In the genomic region with DNA sequence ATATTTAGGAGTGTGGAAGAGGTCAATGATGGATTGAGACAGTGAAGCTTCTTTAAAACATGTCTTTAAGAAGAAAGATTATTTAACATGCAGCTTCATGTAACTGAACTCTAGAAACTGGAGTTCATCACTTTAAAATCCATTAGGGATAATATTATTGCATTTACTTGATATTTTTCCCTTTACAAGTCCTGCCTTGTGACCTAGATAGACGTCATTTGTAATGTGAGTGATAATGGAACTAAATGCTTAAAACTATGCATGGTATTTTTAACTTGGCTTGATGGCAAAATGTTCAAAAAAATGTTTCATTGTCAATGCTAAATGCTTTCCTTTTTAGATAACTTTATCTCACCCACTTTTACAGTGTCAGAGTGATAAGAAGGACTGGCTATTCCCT, we compare ENCODE assay signal across 26 cellular contexts.
DNase-seq lines count a peak whose midpoint lies in the region; ATAC-seq, FAIRE-seq and TF ChIP-seq lines count a peak whose summit lies in the region.
"Had no signal": no experiment of that assay in that cellular context is flagged by ENCODE, and none has a peak within 500 bp of the region (broad histone marks: within the 10 kb centered on the region; RNA-seq: fewer than 3 reads in every experiment).

No MANE protein-coding gene starts in this region.

- H3K9me2 ChIP-seq in GM23248 (ENCODE audit: insufficient read depth) (no peaks in the 10 kb centered on the region), PC-3 (replicated peaks; ENCODE audit: low read length) (no peaks in the 10 kb centered on the region)

- no peak overlapping the region for H3K4me3 ChIP-seq in GM23248
- H3K4me3 ChIP-seq in body of pancreas: no peak overlapping the region
- no peak overlapping the region for H3K4me3 ChIP-seq in fibroblast of pulmonary artery (replicated peaks; ENCODE audit: low read depth, low read length)
- H3K4me3 ChIP-seq in retinal pigment epithelial cell (ENCODE audit: low read length): no peak overlapping the region
- H3K4me3 ChIP-seq in HepG2 (replicated peaks in 1 of 3; ENCODE audit: insufficient read depth in 1 of 3, low read depth in 2 of 3, low read length in 3 of 3): no peak overlapping the region
- H3K4me3 ChIP-seq in PC-3 (ENCODE audit: low read length): no peak overlapping the region
- H3K4me3 ChIP-seq: A549, GM12878, K562, PC-9, SJSA1 had no signal

- H3K27ac ChIP-seq in GM23248 (no peak overlapping the region), body of pancreas (no peak overlapping the region), HepG2 (ENCODE audit: extremely low read length, insufficient read depth, low read length) (no peak overlapping the region), PC-3 (ENCODE audit: low read length) (no peak overlapping the region)
- H3K27ac ChIP-seq: A549, C4-2B, PC-9, SJSA1 had no signal

- TF ChIP-seq EP300 in HepG2 (IDR thresholded peaks at IDR 0.05; ENCODE audit: low read depth in 2 of 2, low read length in 2 of 2) (no peak), HepG2 (CRISPR knock-in tag; IDR thresholded peaks at IDR 0.05; ENCODE audit: borderline replicate concordance) (no peak)

- no peak for TF ChIP-seq RAD21 in HepG2 (CRISPR knock-in tag; IDR thresholded peaks at IDR 0.05)

- H3K4me1 ChIP-seq in GM23248 (ENCODE audit: insufficient read depth) (no peaks in the 10 kb centered on the region), body of pancreas (no peaks in the 10 kb centered on the region), HepG2 (ENCODE audit: insufficient read depth, low read length) (no peaks in the 10 kb centered on the region), PC-3 (ENCODE audit: insufficient read depth, low read length) (no peaks in the 10 kb centered on the region)
- H3K4me1 ChIP-seq: A549, Caco-2, SJSA1 had no signal

- no peak overlapping the region for H3K9ac ChIP-seq in GM23248
- no peak overlapping the region for H3K9ac ChIP-seq in HepG2 (ENCODE audit: insufficient read depth, low read depth, low read length)
- no peak overlapping the region for H3K9ac ChIP-seq in PC-3 (ENCODE audit: low read length)

- H2AFZ ChIP-seq in GM23248 (no peak overlapping the region), HepG2 (ENCODE audit: low read length) (no peak overlapping the region), PC-3 (ENCODE audit: low read length) (no peak overlapping the region)
- H2AFZ ChIP-seq: PC-9 had no signal

- no peaks in the 10 kb centered on the region for H3K9me3 ChIP-seq in GM23248 (ENCODE audit: low read depth)
- H3K9me3 ChIP-seq in body of pancreas: no peaks in the 10 kb centered on the region
- peaks cover 6% of the 10 kb centered on the region; the same call in 1 of the 2 replicates for H3K9me3 ChIP-seq in HepG2 (ENCODE audit: low read length)
- no peaks in the 10 kb centered on the region for H3K9me3 ChIP-seq in PC-3 (ENCODE audit: low read length)
- H3K9me3 ChIP-seq: A549, Caco-2, SJSA1 had no signal

- H4K20me1 ChIP-seq in GM23248 (ENCODE audit: insufficient read depth) (no peaks in the 10 kb centered on the region), HepG2 (ENCODE audit: insufficient read depth, low read length) (no peaks in the 10 kb centered on the region), PC-3 (ENCODE audit: low read length) (no peaks in the 10 kb centered on the region)

- H3K36me3 ChIP-seq in GM23248 (ENCODE audit: low read depth): no peaks in the 10 kb centered on the region
- no peaks in the 10 kb centered on the region for H3K36me3 ChIP-seq in body of pancreas (replicated peaks in 1 of 2; ENCODE audit: insufficient read depth in 1 of 2, low read depth in 2 of 2)
- H3K36me3 ChIP-seq in HepG2 (replicated peaks in 1 of 2; ENCODE audit: control insufficient read depth in 1 of 2, insufficient read depth in 2 of 2, low read length in 2 of 2): no peaks in the 10 kb centered on the region
- no peaks in the 10 kb centered on the region for H3K36me3 ChIP-seq in PC-3 (ENCODE audit: low read depth, low read length)
- H3K36me3 ChIP-seq: SJSA1 had no signal

- CTCF ChIA-PET in HepG2 (lab: Yijun Ruan, JAX; ENCODE audit: low intra/inter-chr PET ratio, low total read pairs): no interaction called here
- CTCF ChIA-PET in PC-3 (lab: Charles Lee): no interaction called here

- H3K79me2 ChIP-seq in GM23248 (ENCODE audit: insufficient read depth): no peaks in the 10 kb centered on the region
- H3K79me2 ChIP-seq in HepG2 (ENCODE audit: insufficient read depth, low read length): no peaks in the 10 kb centered on the region
- H3K79me2 ChIP-seq in PC-3 (ENCODE audit: low read length): no peaks in the 10 kb centered on the region

- DNase-seq in GM23248 (peak; percentile 9), body of pancreas (no peak), fibroblast of pulmonary artery (ENCODE audit: low read depth) (peak; percentile 11), retinal pigment epithelial cell (ENCODE audit: low read depth) (peak; percentile 76), HepG2 (ENCODE audit: low spot score) (no peak), PC-3 (no peak), UCSD-AML1 (lab: John Stamatoyannopoulos, UW; ENCODE audit: unreplicated experiment) (no peak)
- DNase-seq: Caco-2; CD8-positive, alpha-beta T cell; EL; GDM1; Kasumi-1; NCI-H1092 treated with DMSO at 0.1 percent for 48 hours; NCI-H1436 treated with DMSO at 0.1 percent for 48 hours; NCI-H187 treated with DMSO at 0.1 percent for 48 hours; NCI-H446; NCI-H524 treated with DMSO at 0.1 percent for 48 hours; NCI-H774; PC-9 had no signal

- H3K27me3 ChIP-seq in GM23248 (replicated peaks; ENCODE audit: insufficient read depth): no peaks in the 10 kb centered on the region
- H3K27me3 ChIP-seq in body of pancreas: no peaks in the 10 kb centered on the region
- no peaks in the 10 kb centered on the region for H3K27me3 ChIP-seq in HepG2 (ENCODE audit: control insufficient read depth in 1 of 2, insufficient read depth in 2 of 2, low read length in 2 of 2)
- H3K27me3 ChIP-seq in PC-3 (ENCODE audit: low read length): no peaks in the 10 kb centered on the region; the same call in 1 of the 2 replicates
- H3K27me3 ChIP-seq: SJSA1 had no signal

- BruUV-seq in HepG2 (replicated peaks; lab: Mats Ljungman, UMichigan): no TSS peak
- no TSS peak for BruUV-seq in PC-3 (replicated peaks; lab: Mats Ljungman, UMichigan)

- intact Hi-C loops in body of pancreas (cut with DNase I): no loop called here
- intact Hi-C loops in HepG2 (cut with micrococcal nuclease; ENCODE audit: unreplicated experiment): no loop called here
- intact Hi-C loops in PC-3 (cut with micrococcal nuclease): no loop called here

- 2 to 8% methylated on average over 1 of the region's 1 CpG for WGBS in GM23248 (ENCODE audit: low coverage in 1 of 2, low lambda C conversion rate in 2 of 2, missing lambda C conversion rate in 2 of 2), 2 experiments
- 4 to 11% methylated on average over 1 of the region's 1 CpG for WGBS in body of pancreas, 2 donors
- WGBS in HepG2 (ENCODE audit: low lambda C conversion rate): 0% methylated on average over 1 of the region's 1 CpG

- no peaks in the 10 kb centered on the region for H3F3A ChIP-seq in GM23248 (ENCODE audit: insufficient read depth)
- no peaks in the 10 kb centered on the region for H3F3A ChIP-seq in PC-3 (ENCODE audit: low read length, unreplicated experiment)

- TF ChIP-seq POLR2A in body of pancreas (IDR thresholded peaks at IDR 0.05) (no peak), HepG2 (IDR thresholded peaks at IDR 0.05; ENCODE audit: insufficient read depth in 1 of 2, low read depth in 2 of 2, low read length in 2 of 2) (no peak)

- no peak for TF ChIP-seq CTCF in body of pancreas (IDR thresholded peaks at IDR 0.05)
- no peak for TF ChIP-seq CTCF in fibroblast of pulmonary artery (IDR thresholded peaks at IDR 0.05; ENCODE audit: low read length, missing control alignments)
- TF ChIP-seq CTCF in retinal pigment epithelial cell (conservative IDR thresholded peaks at IDR 0.05; ENCODE audit: low read depth, low read length): no peak
- TF ChIP-seq CTCF in HepG2 (CRISPR knock-in tag; IDR thresholded peaks at IDR 0.05): no peak
- no peak for TF ChIP-seq CTCF in PC-3 (conservative IDR thresholded peaks at IDR 0.05; ENCODE audit: low read depth, low read length)

- H3K4me2 ChIP-seq in GM23248 (ENCODE audit: unreplicated experiment) (no peak overlapping the region), HepG2 (ENCODE audit: low read depth, low read length) (no peak overlapping the region), PC-3 (ENCODE audit: low read length) (no peak overlapping the region)
- H3K4me2 ChIP-seq: A549, PC-9 had no signal

- in situ Hi-C loops in GM23248 (cut with MboI): no loop called here
- in situ Hi-C loops in HepG2 (cut with HindIII; ENCODE audit: extremely low pct_ligation_motif_present, low pct_unique_long_range_greater_than_20kb): no loop called here

- POLR2A ChIA-PET in HepG2 (lab: Yijun Ruan, JAX) (no interaction called here), PC-3 (lab: Charles Lee; ENCODE audit: unreplicated experiment) (no interaction called here)

- no peak for FAIRE-seq in HepG2 (lab: Jason Lieb, UNC)
- FAIRE-seq: A549, GM12878, H54, K562 had no signal

- ATAC-seq in body of pancreas (peak; percentile 24), HepG2 (no peak), PC-3 (no peak)
- ATAC-seq: A549; CD8-positive, alpha-beta T cell; GM12878; K562; Right ventricle myocardium inferior had no signal

TF ChIP-seq in HepG2, 621 proteins besides CTCF, POLR2A, EP300 and RAD21 (continues in another document):
- TF ChIP-seq TBX2 (CRISPR knock-in tag; IDR thresholded peaks at IDR 0.05; ENCODE audit: borderline replicate concordance) (no peak), HOXA9 (CRISPR knock-in tag; IDR thresholded peaks at IDR 0.05; ENCODE audit: borderline replicate concordance) (no peak), ZNF232 (CRISPR knock-in tag; IDR thresholded peaks at IDR 0.05; ENCODE audit: borderline replicate concordance) (no peak)
- TF ChIP-seq, protein P1, sequence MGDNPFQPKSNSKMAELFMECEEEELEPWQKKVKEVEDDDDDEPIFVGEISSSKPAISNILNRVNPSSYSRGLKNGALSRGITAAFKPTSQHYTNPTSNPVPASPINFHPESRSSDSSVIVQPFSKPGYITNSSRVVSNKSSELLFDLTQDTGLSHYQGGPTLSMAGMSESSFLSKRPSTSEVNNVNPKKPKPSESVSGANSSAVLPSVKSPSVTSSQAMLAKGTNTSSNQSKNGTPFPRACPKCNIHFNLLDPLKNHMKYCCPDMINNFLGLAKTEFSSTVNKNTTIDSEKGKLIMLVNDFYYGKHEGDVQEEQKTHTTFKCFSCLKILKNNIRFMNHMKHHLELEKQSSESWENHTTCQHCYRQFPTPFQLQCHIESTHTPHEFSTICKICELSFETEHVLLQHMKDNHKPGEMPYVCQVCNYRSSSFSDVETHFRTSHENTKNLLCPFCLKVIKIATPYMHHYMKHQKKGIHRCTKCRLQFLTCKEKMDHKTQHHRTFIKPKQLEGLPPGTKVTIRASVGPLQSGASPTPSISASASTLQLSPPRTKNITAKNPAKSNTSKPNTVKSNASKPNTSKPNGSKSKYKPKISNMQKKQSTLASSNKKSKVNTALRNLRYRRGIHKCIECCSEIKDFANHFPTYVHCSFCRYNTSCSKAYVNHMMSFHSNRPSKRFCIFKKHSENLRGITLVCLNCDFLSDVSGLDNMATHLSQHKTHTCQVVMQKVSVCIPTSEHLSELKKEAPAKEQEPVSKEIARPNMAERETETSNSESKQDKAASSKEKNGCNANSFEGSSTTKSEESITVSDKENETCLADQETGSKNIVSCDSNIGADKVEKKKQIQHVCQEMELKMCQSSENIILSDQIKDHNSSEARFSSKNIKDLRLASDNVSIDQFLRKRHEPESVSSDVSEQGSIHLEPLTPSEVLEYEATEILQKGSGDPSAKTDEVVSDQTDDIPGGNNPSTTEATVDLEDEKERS (CRISPR knock-in tag; IDR thresholded peaks at IDR 0.05): no peak

Comparison
In these comparisons a context has a peak if more than half of its experiments do, and no peak if none do; other contexts are left out.
1. DNase-seq: peak in GM23248 (single experiment), fibroblast of pulmonary artery (single experiment) and retinal pigment epithelial cell (single experiment); none in body of pancreas (0 of 4), HepG2 (single experiment), PC-3 (single experiment) and UCSD-AML1 (single experiment).